Comparison of ENCODE assay signal across 20 cellular contexts in genomic region chr9:135893104-135893503, GRCh38.
"Had no signal": no experiment of that assay in that cellular context is flagged by ENCODE, and none has a peak within 500 bp of the region (broad histone marks: within the 10 kb centered on the region; RNA-seq: fewer than 3 reads in every experiment).

No MANE protein-coding gene starts in this region.

- H3K27me3 ChIP-seq: body of pancreas, dorsolateral prefrontal cortex, gastrocnemius medialis, heart left ventricle, tibial nerve, uterus had no signal

- H3K9me3 ChIP-seq: body of pancreas, gastrocnemius medialis, uterus had no signal

- H3K27ac Mint-ChIP-seq: activated naive CD8-positive, alpha-beta T cell treated with anti-CD3 and anti-CD28 coated beads, Interleukin-2, amount 10 ng/mL, durations not matched to agents 7 days and 5 days; progenitor cell of endocrine pancreas had no signal

- H3K27me3 Mint-ChIP-seq: progenitor cell of endocrine pancreas had no signal

- H3K9ac ChIP-seq: SK-N-SH had no signal

- H3K4me3 ChIP-seq: body of pancreas, dorsolateral prefrontal cortex, gastrocnemius medialis, heart left ventricle, tibial nerve, uterus had no signal

- H3K27ac ChIP-seq: body of pancreas, dorsolateral prefrontal cortex, gastrocnemius medialis, tibial nerve, uterus, VCaP had no signal

- H3K4me3 Mint-ChIP-seq: activated naive CD8-positive, alpha-beta T cell treated with anti-CD3 and anti-CD28 coated beads, Interleukin-2, amount 10 ng/mL, durations not matched to agents 7 days and 5 days; neural crest cell had no signal

- ATAC-seq: body of pancreas, gastrocnemius medialis, heart left ventricle, left lobe of liver had no signal

- H3K36me3 ChIP-seq: gastrocnemius medialis, heart left ventricle, tibial nerve, uterus had no signal

- DNase-seq: activated CD4-positive, alpha-beta T cell treated with anti-CD3 and anti-CD28 coated beads for 1 hour; activated CD4-positive, alpha-beta T cell treated with anti-CD3 and anti-CD28 coated beads, Interleukin-2, amount 50 U/mL, for 4 hours; activated gamma-delta T cell; activated naive CD8-positive, alpha-beta T cell treated with anti-CD3 and anti-CD28 coated beads, Interleukin-2, amount 10 ng/mL, durations not matched to agents 7 days and 5 days; body of pancreas; dorsolateral prefrontal cortex; gastrocnemius medialis; heart left ventricle; kidney; midbrain; SK-N-SH; stimulated activated naive CD4-positive, alpha-beta T cell; substantia nigra; T-helper 1 cell; uterus had no signal
